Comparison of ENCODE assay signal across 8 cellular contexts in the genomic region with DNA sequence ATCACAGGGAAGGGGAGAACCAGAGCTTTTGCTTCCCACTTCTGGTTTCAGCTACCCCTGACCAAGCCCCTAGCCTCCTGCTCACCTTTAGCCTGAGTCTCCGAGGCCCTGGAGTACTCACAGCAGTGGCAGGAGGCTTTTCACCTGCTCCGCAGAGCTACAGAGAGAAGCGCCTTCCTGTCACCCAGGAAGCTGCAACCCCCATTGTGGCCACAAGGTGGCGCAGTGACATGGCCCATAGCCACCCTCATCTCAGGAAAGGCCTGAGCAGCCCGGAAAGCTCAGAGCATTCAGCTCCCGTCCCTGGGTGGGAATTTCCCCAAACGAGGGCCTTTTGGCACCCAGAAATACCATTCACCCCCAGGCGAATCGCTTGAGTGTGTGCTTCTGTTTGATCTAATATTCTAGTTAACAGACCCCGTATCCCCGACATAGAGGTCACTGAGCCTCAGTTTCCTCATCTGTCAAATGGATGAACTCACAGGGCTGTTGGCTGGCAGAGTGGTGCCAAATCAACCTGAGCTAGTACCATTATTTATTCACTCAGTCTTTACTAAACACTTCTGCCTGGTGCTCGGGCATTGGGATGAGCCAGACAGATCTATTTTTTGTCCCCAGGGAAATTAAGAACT. TPM values are rescaled to one million over a fixed set of nuclear protein-coding genes. Genes with fewer than 3 reads are reported as not detected.
DNase-seq lines count a peak whose midpoint lies in the region; TF ChIP-seq lines count a peak whose summit lies in the region.

No MANE protein-coding gene starts in this region.

- H3K4me1 Mint-ChIP-seq in endothelial cell (ENCODE audit: unreplicated experiment) = no peaks in the 10 kb centered on the region

- DNase-seq in NCI-H2081 (lab: John Stamatoyannopoulos, UW) (peak; percentile 84 to 88), NCI-H2081 treated with DMSO at 0.1 percent for 48 hours (lab: John Stamatoyannopoulos, UW) (no peak), HK-2 (ENCODE audit: unreplicated experiment) (peak; percentile 90), NK-92 (lab: John Stamatoyannopoulos, UW; ENCODE audit: unreplicated experiment) (peak; percentile 23), endothelial cell (ENCODE audit: low spot score) (peak; percentile 63), middle frontal gyrus (ENCODE audit: extremely low spot score, low spot score) (peak; percentile 79)
- peak; percentile 65 to 90 (median 86) for DNase-seq in activated CD8-positive, alpha-beta memory T cell treated with anti-CD3 and anti-CD28 coated beads for 48 hours (ENCODE audit: low read depth in 2 of 3, low spot score in 2 of 3)
- DNase-seq in stimulated activated CD8-positive, alpha-beta memory T cell treated with anti-CD3 and anti-CD28 coated beads, Interleukin-4, amount 100 ng/mL, for 4 hours (ENCODE audit: low read depth in 2 of 2, low spot score in 1 of 2) = peak; percentile 71 to 80

- TF ChIP-seq CTCF in endothelial cell (IDR thresholded peaks at IDR 0.05; ENCODE audit: unreplicated experiment) = peak; percentile 98

- H3K4me3 Mint-ChIP-seq in endothelial cell (ENCODE audit: unreplicated experiment) = no peak overlapping the region

- H3K36me3 Mint-ChIP-seq in endothelial cell (ENCODE audit: low read depth, unreplicated experiment) = peaks cover 50% of the 10 kb centered on the region

- no peaks in the 10 kb centered on the region for H3K9me3 Mint-ChIP-seq in endothelial cell (ENCODE audit: unreplicated experiment)

- peaks cover 1% of the 10 kb centered on the region for H3K27me3 Mint-ChIP-seq in endothelial cell (ENCODE audit: unreplicated experiment)

- no peak overlapping the region for H3K27ac Mint-ChIP-seq in endothelial cell (ENCODE audit: unreplicated experiment)

RNA-seq across cellular contexts. Expression of a gene that starts 25.3 kb away (rescaled TPM):
- total RNA-seq in endothelial cell (ENCODE audit: unreplicated experiment) = not detected

RNA-seq across cellular contexts. Expression of a gene that starts 39.3 kb away (rescaled TPM):
- 70.0 TPM for total RNA-seq in endothelial cell (ENCODE audit: unreplicated experiment)
